Comparison of ENCODE assay signal across 1 cellular context in the genomic region with DNA sequence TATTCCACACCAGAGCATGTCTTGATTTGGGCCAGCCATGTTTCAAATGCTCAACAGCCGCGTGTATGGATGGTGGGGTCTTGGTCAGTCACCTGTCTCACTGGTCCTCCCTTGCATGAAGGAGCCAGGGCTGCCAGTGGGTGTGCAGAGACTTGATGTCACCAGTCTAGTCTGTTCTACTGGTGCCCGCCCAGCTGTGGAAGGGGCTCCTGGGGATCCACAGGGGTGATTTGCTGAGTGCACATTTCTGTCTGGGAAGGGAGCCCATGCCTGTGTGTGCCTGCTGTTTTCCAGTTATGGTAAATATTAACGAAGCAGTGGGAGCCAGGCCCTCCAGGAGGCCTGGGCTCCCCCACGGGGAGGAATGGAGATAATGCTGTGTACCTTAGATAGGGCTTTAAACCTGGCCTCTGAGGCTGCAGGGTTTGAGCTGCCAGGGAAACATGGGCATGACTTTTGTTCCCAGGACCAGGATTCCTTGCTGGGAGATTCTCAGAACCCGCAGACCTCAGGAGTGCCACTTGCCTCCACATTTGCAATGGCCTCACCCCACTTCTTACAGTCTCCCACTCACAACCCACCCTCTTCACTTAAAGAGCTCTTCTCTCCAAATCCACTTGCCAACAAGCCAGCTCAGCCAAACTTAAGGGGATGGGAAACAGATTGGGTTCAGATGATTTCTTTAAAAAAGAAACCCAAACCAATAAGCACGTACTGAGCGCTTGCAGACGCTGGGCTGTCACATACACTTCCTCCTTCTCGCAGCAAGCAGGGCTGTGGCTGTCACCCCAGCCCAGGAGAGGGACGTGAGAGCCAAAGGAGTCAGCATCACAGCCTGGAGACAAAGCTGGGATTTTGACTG.
A peak's percentile ranks its signal among the peaks of the same experiment; 100 is the strongest.
TF ChIP-seq lines count a peak whose summit lies in the region.

No MANE protein-coding gene starts in this region.

TF ChIP-seq in HepG2, 621 proteins besides CTCF, POLR2A, EP300 and RAD21 (continues in another document):
- TF ChIP-seq, protein P1, sequence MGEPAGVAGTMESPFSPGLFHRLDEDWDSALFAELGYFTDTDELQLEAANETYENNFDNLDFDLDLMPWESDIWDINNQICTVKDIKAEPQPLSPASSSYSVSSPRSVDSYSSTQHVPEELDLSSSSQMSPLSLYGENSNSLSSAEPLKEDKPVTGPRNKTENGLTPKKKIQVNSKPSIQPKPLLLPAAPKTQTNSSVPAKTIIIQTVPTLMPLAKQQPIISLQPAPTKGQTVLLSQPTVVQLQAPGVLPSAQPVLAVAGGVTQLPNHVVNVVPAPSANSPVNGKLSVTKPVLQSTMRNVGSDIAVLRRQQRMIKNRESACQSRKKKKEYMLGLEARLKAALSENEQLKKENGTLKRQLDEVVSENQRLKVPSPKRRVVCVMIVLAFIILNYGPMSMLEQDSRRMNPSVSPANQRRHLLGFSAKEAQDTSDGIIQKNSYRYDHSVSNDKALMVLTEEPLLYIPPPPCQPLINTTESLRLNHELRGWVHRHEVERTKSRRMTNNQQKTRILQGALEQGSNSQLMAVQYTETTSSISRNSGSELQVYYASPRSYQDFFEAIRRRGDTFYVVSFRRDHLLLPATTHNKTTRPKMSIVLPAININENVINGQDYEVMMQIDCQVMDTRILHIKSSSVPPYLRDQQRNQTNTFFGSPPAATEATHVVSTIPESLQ (CRISPR knock-in tag; conservative IDR thresholded peaks at IDR 0.05), result 0 out of 2 replicates have a peak, but pooled peaks have one; percentile 50
- TF ChIP-seq ZFP90 (CRISPR knock-in tag; IDR thresholded peaks at IDR 0.05; ENCODE audit: borderline replicate concordance) (no peak), SNAI1 (CRISPR knock-in tag; IDR thresholded peaks at IDR 0.05; ENCODE audit: borderline replicate concordance) (peak; percentile 49; the same call in 1 of the 2 replicates), FOXA3 (CRISPR knock-in tag; IDR thresholded peaks at IDR 0.05) (peak; percentile 77), PAWR (CRISPR knock-in tag; IDR thresholded peaks at IDR 0.05; ENCODE audit: borderline replicate concordance) (no peak), ATF1 (CRISPR knock-in tag; IDR thresholded peaks at IDR 0.05) (no peak), GTF2F1 (IDR thresholded peaks at IDR 0.05; ENCODE audit: low read length) (no peak), ZNF354B (CRISPR knock-in tag; IDR thresholded peaks at IDR 0.05) (no peak), ZNF563 (CRISPR knock-in tag; IDR thresholded peaks at IDR 0.05) (no peak), ZBTB7A (CRISPR knock-in tag; IDR thresholded peaks at IDR 0.05) (no peak), SP140L (CRISPR knock-in tag; IDR thresholded peaks at IDR 0.05; ENCODE audit: borderline replicate concordance) (no peak), PAF1 (CRISPR knock-in tag; IDR thresholded peaks at IDR 0.05) (no peak), FLYWCH1 (CRISPR knock-in tag; IDR thresholded peaks at IDR 0.05) (no peak), HIVEP1 (CRISPR knock-in tag; IDR thresholded peaks at IDR 0.05) (no peak), ZNF546 (CRISPR knock-in tag; conservative IDR thresholded peaks at IDR 0.05) (no peak), ZNF33B (CRISPR knock-in tag; IDR thresholded peaks at IDR 0.05) (0 out of 2 replicates have a peak, but pooled peaks have one; percentile 52), REL (CRISPR knock-in tag; conservative IDR thresholded peaks at IDR 0.05) (no peak), NCOA2 (CRISPR knock-in tag; IDR thresholded peaks at IDR 0.05) (peak; percentile 64), ASH2L (IDR thresholded peaks at IDR 0.05; ENCODE audit: insufficient read length, low read depth, low read length) (no peak), ATF7 (IDR thresholded peaks at IDR 0.05) (no peak), ATF7 (CRISPR knock-in tag; IDR thresholded peaks at IDR 0.05) (no peak), ZNF7 (CRISPR knock-in tag; IDR thresholded peaks at IDR 0.05) (no peak), SOX13 (IDR thresholded peaks at IDR 0.05) (no peak), SOX13 (CRISPR knock-in tag; conservative IDR thresholded peaks at IDR 0.05 in 1 of 2, IDR thresholded peaks at IDR 0.05 in 1 of 2) (peak in 1 of 2 experiments; percentile 57; a peak in 1 of 4 replicates), GPN1 (CRISPR knock-in tag; IDR thresholded peaks at IDR 0.05; ENCODE audit: borderline replicate concordance) (no peak), RXRA (CRISPR knock-in tag; IDR thresholded peaks at IDR 0.05) (peak; percentile 58), ZNF773 (CRISPR knock-in tag; IDR thresholded peaks at IDR 0.05; ENCODE audit: borderline replicate concordance) (no peak), ZNF224 (CRISPR knock-in tag; IDR thresholded peaks at IDR 0.05) (no peak), YY1 (IDR thresholded peaks at IDR 0.05; ENCODE audit: insufficient read depth, insufficient replicate concordance, low read depth, low read length) (peak; percentile 16), SNAPC2 (CRISPR knock-in tag; IDR thresholded peaks at IDR 0.05) (no peak), NRL (CRISPR knock-in tag; IDR thresholded peaks at IDR 0.05; ENCODE audit: borderline replicate concordance) (no peak), TCF12 (IDR thresholded peaks at IDR 0.05) (no peak), TCF12 (CRISPR knock-in tag; IDR thresholded peaks at IDR 0.05) (0 out of 2 replicates have a peak, but pooled peaks have one; percentile 24), ZNF484 (CRISPR knock-in tag; IDR thresholded peaks at IDR 0.05; ENCODE audit: borderline replicate concordance, low read depth) (no peak), MIER2 (CRISPR knock-in tag; IDR thresholded peaks at IDR 0.05) (peak; percentile 42; the same call in 1 of the 2 replicates)
- TF ChIP-seq, protein P2, sequence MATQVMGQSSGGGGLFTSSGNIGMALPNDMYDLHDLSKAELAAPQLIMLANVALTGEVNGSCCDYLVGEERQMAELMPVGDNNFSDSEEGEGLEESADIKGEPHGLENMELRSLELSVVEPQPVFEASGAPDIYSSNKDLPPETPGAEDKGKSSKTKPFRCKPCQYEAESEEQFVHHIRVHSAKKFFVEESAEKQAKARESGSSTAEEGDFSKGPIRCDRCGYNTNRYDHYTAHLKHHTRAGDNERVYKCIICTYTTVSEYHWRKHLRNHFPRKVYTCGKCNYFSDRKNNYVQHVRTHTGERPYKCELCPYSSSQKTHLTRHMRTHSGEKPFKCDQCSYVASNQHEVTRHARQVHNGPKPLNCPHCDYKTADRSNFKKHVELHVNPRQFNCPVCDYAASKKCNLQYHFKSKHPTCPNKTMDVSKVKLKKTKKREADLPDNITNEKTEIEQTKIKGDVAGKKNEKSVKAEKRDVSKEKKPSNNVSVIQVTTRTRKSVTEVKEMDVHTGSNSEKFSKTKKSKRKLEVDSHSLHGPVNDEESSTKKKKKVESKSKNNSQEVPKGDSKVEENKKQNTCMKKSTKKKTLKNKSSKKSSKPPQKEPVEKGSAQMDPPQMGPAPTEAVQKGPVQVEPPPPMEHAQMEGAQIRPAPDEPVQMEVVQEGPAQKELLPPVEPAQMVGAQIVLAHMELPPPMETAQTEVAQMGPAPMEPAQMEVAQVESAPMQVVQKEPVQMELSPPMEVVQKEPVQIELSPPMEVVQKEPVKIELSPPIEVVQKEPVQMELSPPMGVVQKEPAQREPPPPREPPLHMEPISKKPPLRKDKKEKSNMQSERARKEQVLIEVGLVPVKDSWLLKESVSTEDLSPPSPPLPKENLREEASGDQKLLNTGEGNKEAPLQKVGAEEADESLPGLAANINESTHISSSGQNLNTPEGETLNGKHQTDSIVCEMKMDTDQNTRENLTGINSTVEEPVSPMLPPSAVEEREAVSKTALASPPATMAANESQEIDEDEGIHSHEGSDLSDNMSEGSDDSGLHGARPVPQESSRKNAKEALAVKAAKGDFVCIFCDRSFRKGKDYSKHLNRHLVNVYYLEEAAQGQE (IDR thresholded peaks at IDR 0.05; ENCODE audit: borderline replicate concordance in 1 of 2, low read depth in 1 of 2, low read length in 2 of 2), result no peak
- TF ChIP-seq, protein P3, sequence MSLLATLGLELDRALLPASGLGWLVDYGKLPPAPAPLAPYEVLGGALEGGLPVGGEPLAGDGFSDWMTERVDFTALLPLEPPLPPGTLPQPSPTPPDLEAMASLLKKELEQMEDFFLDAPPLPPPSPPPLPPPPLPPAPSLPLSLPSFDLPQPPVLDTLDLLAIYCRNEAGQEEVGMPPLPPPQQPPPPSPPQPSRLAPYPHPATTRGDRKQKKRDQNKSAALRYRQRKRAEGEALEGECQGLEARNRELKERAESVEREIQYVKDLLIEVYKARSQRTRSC (CRISPR knock-in tag; IDR thresholded peaks at IDR 0.05; ENCODE audit: low read depth), result no peak
- TF ChIP-seq, protein P4, sequence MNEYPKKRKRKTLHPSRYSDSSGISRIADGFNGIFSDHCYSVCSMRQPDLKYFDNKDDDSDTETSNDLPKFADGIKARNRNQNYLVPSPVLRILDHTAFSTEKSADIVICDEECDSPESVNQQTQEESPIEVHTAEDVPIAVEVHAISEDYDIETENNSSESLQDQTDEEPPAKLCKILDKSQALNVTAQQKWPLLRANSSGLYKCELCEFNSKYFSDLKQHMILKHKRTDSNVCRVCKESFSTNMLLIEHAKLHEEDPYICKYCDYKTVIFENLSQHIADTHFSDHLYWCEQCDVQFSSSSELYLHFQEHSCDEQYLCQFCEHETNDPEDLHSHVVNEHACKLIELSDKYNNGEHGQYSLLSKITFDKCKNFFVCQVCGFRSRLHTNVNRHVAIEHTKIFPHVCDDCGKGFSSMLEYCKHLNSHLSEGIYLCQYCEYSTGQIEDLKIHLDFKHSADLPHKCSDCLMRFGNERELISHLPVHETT (CRISPR knock-in tag; conservative IDR thresholded peaks at IDR 0.05), result 0 out of 2 replicates have a peak, but pooled peaks have one; percentile 28
- TF ChIP-seq, protein P5, sequence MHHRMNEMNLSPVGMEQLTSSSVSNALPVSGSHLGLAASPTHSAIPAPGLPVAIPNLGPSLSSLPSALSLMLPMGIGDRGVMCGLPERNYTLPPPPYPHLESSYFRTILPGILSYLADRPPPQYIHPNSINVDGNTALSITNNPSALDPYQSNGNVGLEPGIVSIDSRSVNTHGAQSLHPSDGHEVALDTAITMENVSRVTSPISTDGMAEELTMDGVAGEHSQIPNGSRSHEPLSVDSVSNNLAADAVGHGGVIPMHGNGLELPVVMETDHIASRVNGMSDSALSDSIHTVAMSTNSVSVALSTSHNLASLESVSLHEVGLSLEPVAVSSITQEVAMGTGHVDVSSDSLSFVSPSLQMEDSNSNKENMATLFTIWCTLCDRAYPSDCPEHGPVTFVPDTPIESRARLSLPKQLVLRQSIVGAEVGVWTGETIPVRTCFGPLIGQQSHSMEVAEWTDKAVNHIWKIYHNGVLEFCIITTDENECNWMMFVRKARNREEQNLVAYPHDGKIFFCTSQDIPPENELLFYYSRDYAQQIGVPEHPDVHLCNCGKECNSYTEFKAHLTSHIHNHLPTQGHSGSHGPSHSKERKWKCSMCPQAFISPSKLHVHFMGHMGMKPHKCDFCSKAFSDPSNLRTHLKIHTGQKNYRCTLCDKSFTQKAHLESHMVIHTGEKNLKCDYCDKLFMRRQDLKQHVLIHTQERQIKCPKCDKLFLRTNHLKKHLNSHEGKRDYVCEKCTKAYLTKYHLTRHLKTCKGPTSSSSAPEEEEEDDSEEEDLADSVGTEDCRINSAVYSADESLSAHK (CRISPR knock-in tag; IDR thresholded peaks at IDR 0.05; ENCODE audit: borderline replicate concordance), result no peak
- TF ChIP-seq, protein P6, sequence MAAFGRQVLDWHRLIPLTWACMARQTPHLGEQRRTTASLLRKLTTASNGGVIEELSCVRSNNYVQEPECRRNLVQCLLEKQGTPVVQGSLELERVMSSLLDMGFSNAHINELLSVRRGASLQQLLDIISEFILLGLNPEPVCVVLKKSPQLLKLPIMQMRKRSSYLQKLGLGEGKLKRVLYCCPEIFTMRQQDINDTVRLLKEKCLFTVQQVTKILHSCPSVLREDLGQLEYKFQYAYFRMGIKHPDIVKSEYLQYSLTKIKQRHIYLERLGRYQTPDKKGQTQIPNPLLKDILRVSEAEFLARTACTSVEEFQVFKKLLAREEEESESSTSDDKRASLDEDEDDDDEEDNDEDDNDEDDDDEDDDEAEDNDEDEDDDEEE (CRISPR knock-in tag; IDR thresholded peaks at IDR 0.05), result peak; percentile 43; the same call in 1 of the 2 replicates
- TF ChIP-seq, protein P7, sequence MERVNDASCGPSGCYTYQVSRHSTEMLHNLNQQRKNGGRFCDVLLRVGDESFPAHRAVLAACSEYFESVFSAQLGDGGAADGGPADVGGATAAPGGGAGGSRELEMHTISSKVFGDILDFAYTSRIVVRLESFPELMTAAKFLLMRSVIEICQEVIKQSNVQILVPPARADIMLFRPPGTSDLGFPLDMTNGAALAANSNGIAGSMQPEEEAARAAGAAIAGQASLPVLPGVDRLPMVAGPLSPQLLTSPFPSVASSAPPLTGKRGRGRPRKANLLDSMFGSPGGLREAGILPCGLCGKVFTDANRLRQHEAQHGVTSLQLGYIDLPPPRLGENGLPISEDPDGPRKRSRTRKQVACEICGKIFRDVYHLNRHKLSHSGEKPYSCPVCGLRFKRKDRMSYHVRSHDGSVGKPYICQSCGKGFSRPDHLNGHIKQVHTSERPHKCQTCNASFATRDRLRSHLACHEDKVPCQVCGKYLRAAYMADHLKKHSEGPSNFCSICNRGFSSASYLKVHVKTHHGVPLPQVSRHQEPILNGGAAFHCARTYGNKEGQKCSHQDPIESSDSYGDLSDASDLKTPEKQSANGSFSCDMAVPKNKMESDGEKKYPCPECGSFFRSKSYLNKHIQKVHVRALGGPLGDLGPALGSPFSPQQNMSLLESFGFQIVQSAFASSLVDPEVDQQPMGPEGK (CRISPR knock-in tag; IDR thresholded peaks at IDR 0.05), result peak; percentile 89
